In genomic region chr9:136686534-136686793, GRCh38 we compare ENCODE assay signal across 1 cellular context.
TF ChIP-seq lines count a peak whose summit lies in the region.

No MANE protein-coding gene starts in this region.

TF ChIP-seq in endothelial cell of umbilical vein, 7 proteins besides CTCF, POLR2A, EP300 and RAD21:
- no peak for TF ChIP-seq GATA2 (IDR thresholded peaks at IDR 0.05; ENCODE audit: insufficient read depth, insufficient read length, low read depth, low read length)
- no peak for TF ChIP-seq FOS (IDR thresholded peaks at IDR 0.05; ENCODE audit: borderline replicate concordance, insufficient read depth, low read length)
- no peak for TF ChIP-seq JUN (IDR thresholded peaks at IDR 0.05; ENCODE audit: borderline replicate concordance, insufficient read depth, insufficient read length, low read depth)
- no peak for TF ChIP-seq MAX (IDR thresholded peaks at IDR 0.05; ENCODE audit: insufficient read depth, insufficient read length)
- TF ChIP-seq MYC (IDR thresholded peaks at IDR 0.05; ENCODE audit: low read depth, low read length), result no peak
- no peak for TF ChIP-seq EZH2 (IDR thresholded peaks at IDR 0.05; ENCODE audit: borderline replicate concordance, low read depth, low read length, severe bottlenecking)
- no peak for TF ChIP-seq POLR2AphosphoS5 (IDR thresholded peaks at IDR 0.05; ENCODE audit: insufficient read depth, low read depth, low read length)
TF ChIP-seq in endothelial cell of umbilical vein: peak in this region for 0.
